Comparison of ENCODE assay signal across 8 cellular contexts in genomic region chr18:21704603-21705364, GRCh38. TPM values are rescaled to one million over a fixed set of nuclear protein-coding genes. Genes with fewer than 3 reads are reported as not detected.
DNase-seq lines count a peak whose midpoint lies in the region; ATAC-seq and TF ChIP-seq lines count a peak whose summit lies in the region.

A gene with protein sequence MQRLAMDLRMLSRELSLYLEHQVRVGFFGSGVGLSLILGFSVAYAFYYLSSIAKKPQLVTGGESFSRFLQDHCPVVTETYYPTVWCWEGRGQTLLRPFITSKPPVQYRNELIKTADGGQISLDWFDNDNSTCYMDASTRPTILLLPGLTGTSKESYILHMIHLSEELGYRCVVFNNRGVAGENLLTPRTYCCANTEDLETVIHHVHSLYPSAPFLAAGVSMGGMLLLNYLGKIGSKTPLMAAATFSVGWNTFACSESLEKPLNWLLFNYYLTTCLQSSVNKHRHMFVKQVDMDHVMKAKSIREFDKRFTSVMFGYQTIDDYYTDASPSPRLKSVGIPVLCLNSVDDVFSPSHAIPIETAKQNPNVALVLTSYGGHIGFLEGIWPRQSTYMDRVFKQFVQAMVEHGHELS (minus strand): TSS chr18:21704774. CDS start chr18:21704665, 109 bp downstream.

- H3K27me3 ChIP-seq in PC-9 (ENCODE audit: insufficient read depth, low read depth) = no peaks in the 10 kb centered on the region

- ATAC-seq in GM21529 (IDR thresholded peaks at IDR 0.05; ENCODE audit: unreplicated experiment) = peak; percentile 93
- ATAC-seq in esophagus mucosa = peak; percentile 99

- H4K20me1 ChIP-seq in PC-9 (ENCODE audit: insufficient read depth) = no peaks in the 10 kb centered on the region

- H3K79me2 ChIP-seq in PC-9 (ENCODE audit: low read depth) = peaks cover 20% of the 10 kb centered on the region

- no peaks in the 10 kb centered on the region; the same call in 1 of the 2 replicates for H3K36me3 ChIP-seq in PC-9 (ENCODE audit: low read depth)

- intact Hi-C loops in PC-9 (cut with micrococcal nuclease; ENCODE audit: unreplicated experiment) = no loop called here

- peaks cover 9 to 25% (median 18%) of the 10 kb centered on the region in 3 donors for H3K4me1 Mint-ChIP-seq in IgD-negative memory B cell
- H3K4me1 Mint-ChIP-seq in activated T-cell treated with anti-CD3 and anti-CD28 coated beads, Interleukin-2, amount 50 U/mL, for 24 hours (ENCODE audit: low read depth) = peaks cover 29% of the 10 kb centered on the region

- peak within 1 kb of the TSS; percentile 87 for H3K4me2 ChIP-seq in PC-9

- H2AFZ ChIP-seq in PC-9 = peak within 1 kb of the TSS; percentile 95

- POLR2A ChIA-PET in PC-9 (lab: Charles Lee; ENCODE audit: unreplicated experiment) = interaction anchor here (0.6 to 0.7 kb wide), 2 partner anchors 32 to 99 kb away, joined by 3 read pairs; no protein-coding TSS in a partner anchor

- H3K27ac Mint-ChIP-seq in IgD-negative memory B cell = peak within 1 kb of the TSS; percentile 85 to 96 (median 96)
- H3K27ac Mint-ChIP-seq in activated T-cell treated with anti-CD3 and anti-CD28 coated beads, Interleukin-2, amount 50 U/mL, for 24 hours = peak within 1 kb of the TSS; percentile 93

- H3K9me3 ChIP-seq in PC-9 (ENCODE audit: insufficient read depth, low read depth) = no peaks in the 10 kb centered on the region

- no peaks in the 10 kb centered on the region for H3K27me3 Mint-ChIP-seq in IgD-negative memory B cell
- no peaks in the 10 kb centered on the region for H3K27me3 Mint-ChIP-seq in activated T-cell treated with anti-CD3 and anti-CD28 coated beads, Interleukin-2, amount 50 U/mL, for 24 hours

- 0 out of 2 replicates have a peak, but pooled peaks cover 8% of the 10 kb centered on the region for H3F3A ChIP-seq in PC-9 (ENCODE audit: insufficient read depth, low read depth)

- peak within 1 kb of the TSS; percentile 63 for H3K27ac ChIP-seq in PC-9

- H3K9me2 ChIP-seq in PC-9 (ENCODE audit: insufficient read depth) = no peaks in the 10 kb centered on the region

- no TSS peak for BruUV-seq in PC-9 (replicated peaks; lab: Mats Ljungman, UMichigan)

- DNase-seq in DMS53 (lab: John Stamatoyannopoulos, UW) (peak; percentile 95), PC-9 (peak; percentile 74 to 86), myocyte (ENCODE audit: low read depth) (peak; percentile 93)
- peak; percentile 92 for DNase-seq in activated T-cell treated with anti-CD3 and anti-CD28 coated beads, Interleukin-2, amount 50 U/mL, for 24 hours
- peak; percentile 83 to 87 for DNase-seq in stimulated activated CD8-positive, alpha-beta memory T cell treated with anti-CD3 and anti-CD28 coated beads, Interleukin-7, amount 100 ng/mL, for 48 hours (ENCODE audit: extremely low read depth in 1 of 2, low read depth in 1 of 2)

- H3K36me3 Mint-ChIP-seq in IgD-negative memory B cell = peaks cover 2% of the 10 kb centered on the region
- peaks cover 34% of the 10 kb centered on the region for H3K36me3 Mint-ChIP-seq in activated T-cell treated with anti-CD3 and anti-CD28 coated beads, Interleukin-2, amount 50 U/mL, for 24 hours (ENCODE audit: low read depth)

- H3K4me3 ChIP-seq in PC-9 = peak within 1 kb of the TSS; percentile 94

- peaks cover 17% of the 10 kb centered on the region for H3K4me1 ChIP-seq in PC-9 (replicated peaks; ENCODE audit: insufficient read depth)

- no peaks in the 10 kb centered on the region for H3K9me3 Mint-ChIP-seq in IgD-negative memory B cell
- H3K9me3 Mint-ChIP-seq in activated T-cell treated with anti-CD3 and anti-CD28 coated beads, Interleukin-2, amount 50 U/mL, for 24 hours = no peaks in the 10 kb centered on the region

- CTCF ChIA-PET in PC-9 (lab: Charles Lee) = no interaction called here

- peak; percentile 31; the same call in 1 of the 2 replicates for TF ChIP-seq CTCF in PC-9 (conservative IDR thresholded peaks at IDR 0.05)

- H3K4me3 Mint-ChIP-seq in IgD-negative memory B cell = peak within 1 kb of the TSS; percentile 94 to 98 (median 96)
- peak within 1 kb of the TSS; percentile 92 for H3K4me3 Mint-ChIP-seq in activated T-cell treated with anti-CD3 and anti-CD28 coated beads, Interleukin-2, amount 50 U/mL, for 24 hours

RNA-seq across cellular contexts. Expression of the gene that starts here (rescaled TPM):
- polyA plus RNA-seq in IgD-negative memory B cell = 17.7 TPM
- total RNA-seq in PC-9 (2021) (23.4 and 33.7 TPM in 2 replicates), esophagus mucosa (12.9 TPM), myocyte (1.4 and 2.9 TPM in 2 replicates)
- polyA plus RNA-seq in myocyte (2012) = 1.2 TPM

Comparison
In these comparisons a context has a peak if more than half of its experiments do, and no peak if none do; other contexts are left out.
1. Peak in every context shown above with its lines: DNase-seq, ATAC-seq, H3K4me3 ChIP-seq and H3K27ac ChIP-seq.